Comparison of ENCODE assay signal across 28 cellular contexts in the genomic region with DNA sequence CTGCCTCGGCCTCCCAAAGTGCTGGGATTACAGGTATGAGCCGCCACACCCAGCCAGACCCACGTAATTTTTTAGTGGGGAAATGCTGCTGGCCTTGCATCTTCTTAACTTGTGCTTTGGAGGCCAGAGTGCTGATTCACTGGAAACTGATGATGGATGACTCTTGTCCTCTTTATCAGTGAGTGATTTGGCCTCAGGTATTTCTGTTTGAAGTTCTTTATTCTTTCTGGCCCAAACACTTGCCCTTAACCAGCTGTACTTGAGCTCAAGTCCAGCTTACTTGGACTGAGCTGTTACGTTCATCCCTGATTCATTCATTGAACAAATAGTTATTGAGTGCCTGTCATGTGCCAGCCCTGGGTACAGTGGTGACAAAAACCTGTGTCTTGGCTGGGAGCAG. TPM values are rescaled to one million over a fixed set of nuclear protein-coding genes. Genes with fewer than 3 reads are reported as not detected.
DNase-seq lines count a peak whose midpoint lies in the region; ATAC-seq and TF ChIP-seq lines count a peak whose summit lies in the region.
"Had no signal": no experiment of that assay in that cellular context is flagged by ENCODE, and none has a peak within 500 bp of the region (broad histone marks: within the 10 kb centered on the region; RNA-seq: fewer than 3 reads in every experiment).

No MANE protein-coding gene starts in this region.

- no peak overlapping the region for H3K18ac ChIP-seq in trophoblast cell (ENCODE audit: low read length)

- peaks cover 12% of the 10 kb centered on the region for H3K79me2 ChIP-seq in trophoblast cell (ENCODE audit: control insufficient read depth, insufficient read depth, low read length, poor library complexity)

- H3K9me3 ChIP-seq in trophoblast cell (ENCODE audit: insufficient read depth, low read depth, low read length): no peaks in the 10 kb centered on the region

- H3K27ac ChIP-seq in VCaP: peak overlapping the region; percentile 29; the same call in 1 of the 2 replicates
- H3K27ac ChIP-seq in foreskin keratinocyte: no peak overlapping the region
- no peak overlapping the region for H3K27ac ChIP-seq in trophoblast cell (ENCODE audit: low read depth, low read length)
- H3K27ac ChIP-seq: C4-2B, cardiac muscle cell had no signal

- no peak overlapping the region for H2BK5ac ChIP-seq in trophoblast cell (ENCODE audit: low read depth, low read length, poor library complexity)

- H3K27me3 ChIP-seq in foreskin keratinocyte (no peaks in the 10 kb centered on the region), trophoblast cell (ENCODE audit: insufficient read depth, low read length) (no peaks in the 10 kb centered on the region)
- H3K27me3 ChIP-seq: cardiac muscle cell had no signal

- no peak overlapping the region for H4K8ac ChIP-seq in trophoblast cell (ENCODE audit: low read depth, low read length)

- no peak overlapping the region for H3K27ac Mint-ChIP-seq in natural killer cell treated with Interleukin-12 subunit alpha and Interleukin-12 subunit beta and Interleukin-15 and Interleukin-18, amount 100 ng/mL, for 72 hours
- H3K27ac Mint-ChIP-seq in activated naive CD8-positive, alpha-beta T cell treated with anti-CD3 and anti-CD28 coated beads, Interleukin-2, amount 50 U/mL, for 24 hours: no peak overlapping the region
- H3K27ac Mint-ChIP-seq: activated CD4-positive, alpha-beta memory T cell treated with anti-CD3 and anti-CD28 coated beads, Interleukin-2, amount 10 ng/mL, durations not matched to agents 7 days and 5 days had no signal

- H3K79me1 ChIP-seq in trophoblast cell (ENCODE audit: low read length): peaks cover 10% of the 10 kb centered on the region

- no CpG with 5 or more reads among the region's 4 CpGs for WGBS in trophoblast cell (ENCODE audit: extremely low coverage, insufficient coverage, insufficient read length)

- no peak overlapping the region for H3K4me2 ChIP-seq in trophoblast cell (ENCODE audit: low read length)

- peaks cover 9% of the 10 kb centered on the region for H3K36me3 Mint-ChIP-seq in natural killer cell treated with Interleukin-12 subunit alpha and Interleukin-12 subunit beta and Interleukin-15 and Interleukin-18, amount 100 ng/mL, for 72 hours
- H3K36me3 Mint-ChIP-seq in activated naive CD8-positive, alpha-beta T cell treated with anti-CD3 and anti-CD28 coated beads, Interleukin-2, amount 50 U/mL, for 24 hours (ENCODE audit: low read depth): peaks cover 27% of the 10 kb centered on the region
- H3K36me3 Mint-ChIP-seq: naive B cell had no signal

- H3K4ac ChIP-seq in trophoblast cell (ENCODE audit: low read depth, low read length): no peak overlapping the region

- no peak overlapping the region for H2AFZ ChIP-seq in trophoblast cell (ENCODE audit: insufficient read depth, low read length, poor library complexity)

- H3K4me1 ChIP-seq in foreskin keratinocyte: no peaks in the 10 kb centered on the region
- H3K4me1 ChIP-seq in trophoblast cell (ENCODE audit: control insufficient read depth in 1 of 2, insufficient read depth in 2 of 2, low read length in 2 of 2): peaks cover 6 to 8% of the 10 kb centered on the region in 2 experiments

- no peak overlapping the region for H3K23ac ChIP-seq in trophoblast cell (ENCODE audit: low read length)

- ATAC-seq in foreskin keratinocyte: no peak
- no peak for ATAC-seq in natural killer cell treated with Interleukin-12 subunit alpha and Interleukin-12 subunit beta and Interleukin-15 and Interleukin-18, amount 100 ng/mL, for 72 hours
- ATAC-seq in activated naive CD8-positive, alpha-beta T cell treated with anti-CD3 and anti-CD28 coated beads, Interleukin-2, amount 50 U/mL, for 24 hours: no peak
- ATAC-seq: stimulated activated memory B cell treated with anti-CD40 and anti-IgM and Interleukin-4, amounts not matched to agents 10 μg/mL and 1 μg/mL and 100 μg/mL, for 72 hours had no signal

- no peak overlapping the region for H3K9ac ChIP-seq in trophoblast cell (ENCODE audit: low read length)

- H3K27me3 Mint-ChIP-seq in natural killer cell treated with Interleukin-12 subunit alpha and Interleukin-12 subunit beta and Interleukin-15 and Interleukin-18, amount 100 ng/mL, for 72 hours: no peaks in the 10 kb centered on the region
- peaks cover 2% of the 10 kb centered on the region for H3K27me3 Mint-ChIP-seq in activated naive CD8-positive, alpha-beta T cell treated with anti-CD3 and anti-CD28 coated beads, Interleukin-2, amount 50 U/mL, for 24 hours
- H3K27me3 Mint-ChIP-seq: activated CD4-positive, alpha-beta memory T cell treated with anti-CD3 and anti-CD28 coated beads, Interleukin-2, amount 10 ng/mL, durations not matched to agents 7 days and 5 days; naive B cell; stimulated activated memory B cell treated with anti-CD40 and anti-IgM and Interleukin-4, amounts not matched to agents 10 μg/mL and 1 μg/mL and 100 μg/mL, for 72 hours had no signal

- no peak overlapping the region for H2AK5ac ChIP-seq in trophoblast cell (ENCODE audit: low read length)

- DNase-seq in A172 (ENCODE audit: low spot score) (peak; percentile 36), foreskin keratinocyte (peak; percentile 34 to 76), trophoblast cell (peak; percentile 78 to 92), HCEC 1CT (no peak), UCSD-AML1 (lab: John Stamatoyannopoulos, UW; ENCODE audit: unreplicated experiment) (no peak)
- DNase-seq in natural killer cell treated with Interleukin-12 subunit alpha and Interleukin-12 subunit beta and Interleukin-15 and Interleukin-18, amount 100 ng/mL, for 72 hours (ENCODE audit: low spot score): no peak
- DNase-seq in activated naive CD8-positive, alpha-beta T cell treated with anti-CD3 and anti-CD28 coated beads, Interleukin-2, amount 50 U/mL, for 24 hours: no peak
- DNase-seq: 8988T; activated CD4-positive, alpha-beta memory T cell treated with anti-CD3 and anti-CD28 coated beads, Interleukin-2, amount 10 ng/mL, durations not matched to agents 7 days and 5 days; activated CD8-positive, alpha-beta memory T cell treated with anti-CD3 and anti-CD28 coated beads, Interleukin-2, amount 50 U/mL, for 4 hours; activated naive CD4-positive, alpha-beta T cell treated with Interleukin-2 at 50 U/mL for 16 hours; COR-L47; DMS79; GDM1; KBM-7; MM.1S; naive B cell; NCI-H1930; NCI-H524 treated with DMSO at 0.1 percent for 48 hours; Right ventricle myocardium superior; substantia nigra; T-helper 2 cell had no signal

- no peak overlapping the region for H2BK12ac ChIP-seq in trophoblast cell (ENCODE audit: low read length)

- no peak overlapping the region for H3K4me3 ChIP-seq in trophoblast cell (ENCODE audit: low read depth, low read length)
- H3K4me3 ChIP-seq: cardiac muscle cell had no signal

- no peak overlapping the region for H3K4me3 Mint-ChIP-seq in natural killer cell treated with Interleukin-12 subunit alpha and Interleukin-12 subunit beta and Interleukin-15 and Interleukin-18, amount 100 ng/mL, for 72 hours
- H3K4me3 Mint-ChIP-seq in activated naive CD8-positive, alpha-beta T cell treated with anti-CD3 and anti-CD28 coated beads, Interleukin-2, amount 50 U/mL, for 24 hours: no peak overlapping the region
- H3K4me3 Mint-ChIP-seq: activated CD4-positive, alpha-beta memory T cell treated with anti-CD3 and anti-CD28 coated beads, Interleukin-2, amount 10 ng/mL, durations not matched to agents 7 days and 5 days; activated T-helper 1 cell treated with anti-CD3 and anti-CD28 coated beads, Interleukin-12 subunit alpha, Interleukin-12 subunit beta, Interleukin-2, Interleukin-4 antibody, amounts not matched to agents 30 ng/mL and 10 ng/mL and 1 ng/mL, durations not matched to agents 14 hours and 24 hours and 36 hours; mesothelial cell of epicardium; stimulated activated memory B cell treated with anti-CD40 and anti-IgM and Interleukin-4, amounts not matched to agents 10 μg/mL and 1 μg/mL and 100 μg/mL, for 72 hours had no signal

- peaks cover 38 to 42% of the 10 kb centered on the region in 2 donors for H3K4me1 Mint-ChIP-seq in natural killer cell treated with Interleukin-12 subunit alpha and Interleukin-12 subunit beta and Interleukin-15 and Interleukin-18, amount 100 ng/mL, for 72 hours (ENCODE audit: low read depth in 2 of 2)
- H3K4me1 Mint-ChIP-seq in activated naive CD8-positive, alpha-beta T cell treated with anti-CD3 and anti-CD28 coated beads, Interleukin-2, amount 50 U/mL, for 24 hours: peaks cover 52% of the 10 kb centered on the region

- no peak overlapping the region for H2BK120ac ChIP-seq in trophoblast cell (ENCODE audit: insufficient read depth, low read length, poor library complexity)

- H3K9me3 Mint-ChIP-seq in natural killer cell treated with Interleukin-12 subunit alpha and Interleukin-12 subunit beta and Interleukin-15 and Interleukin-18, amount 100 ng/mL, for 72 hours: no peaks in the 10 kb centered on the region
- no peaks in the 10 kb centered on the region for H3K9me3 Mint-ChIP-seq in activated naive CD8-positive, alpha-beta T cell treated with anti-CD3 and anti-CD28 coated beads, Interleukin-2, amount 50 U/mL, for 24 hours
- H3K9me3 Mint-ChIP-seq: activated CD4-positive, alpha-beta memory T cell treated with anti-CD3 and anti-CD28 coated beads, Interleukin-2, amount 10 ng/mL, durations not matched to agents 7 days and 5 days; activated T-helper 1 cell treated with anti-CD3 and anti-CD28 coated beads, Interleukin-12 subunit alpha, Interleukin-12 subunit beta, Interleukin-2, Interleukin-4 antibody, amounts not matched to agents 30 ng/mL and 10 ng/mL and 1 ng/mL, durations not matched to agents 14 hours and 24 hours and 36 hours; mesothelial cell of epicardium; naive B cell; stimulated activated memory B cell treated with anti-CD40 and anti-IgM and Interleukin-4, amounts not matched to agents 10 μg/mL and 1 μg/mL and 100 μg/mL, for 72 hours had no signal

- no peak overlapping the region for H4K12ac ChIP-seq in trophoblast cell (ENCODE audit: low read depth, low read length)

- peaks cover 2 to 6% of the 10 kb centered on the region in 2 experiments for H3K36me3 ChIP-seq in trophoblast cell (ENCODE audit: control insufficient read depth in 1 of 2, insufficient read depth in 2 of 2, low read length in 2 of 2)
- H3K36me3 ChIP-seq: cardiac muscle cell had no signal

- no peak overlapping the region for H4K91ac ChIP-seq in trophoblast cell (ENCODE audit: low read depth, low read length)

- H3K14ac ChIP-seq in trophoblast cell (ENCODE audit: low read length): no peak overlapping the region

- TF ChIP-seq CTCF in VCaP (conservative IDR thresholded peaks at IDR 0.05) (no peak), foreskin keratinocyte (conservative IDR thresholded peaks at IDR 0.05) (no peak)

RNA-seq across cellular contexts. Expression of a gene that starts 4.2 kb away (rescaled TPM):
- 12.1 and 15.1 TPM in 2 replicates for total RNA-seq in A172 (2014; rRNA removed; shearing (Covaris generic))
- total RNA-seq in foreskin keratinocyte: 16.0 and 18.0 TPM in 2 replicates
- polyA plus RNA-seq in foreskin keratinocyte: 15.4 and 16.5 TPM in 2 replicates
- polyA plus RNA-seq in trophoblast cell (2013): 26.0 and 26.5 TPM in 2 replicates
- 10 to 100 TPM; 30.5 to 45.3 TPM for total RNA-seq in natural killer cell treated with Interleukin-12 subunit alpha and Interleukin-12 subunit beta and Interleukin-15 and Interleukin-18, amount 100 ng/mL, for 72 hours

Comparison
In these comparisons a context has a peak if more than half of its experiments do, and no peak if none do; other contexts are left out.
1. DNase-seq: peak in A172 (single experiment), foreskin keratinocyte (2 of 2) and trophoblast cell (2 of 2); none in HCEC 1CT (single experiment), UCSD-AML1 (single experiment), natural killer cell treated with Interleukin-12 subunit alpha and Interleukin-12 subunit beta and Interleukin-15 and Interleukin-18, amount 100 ng/mL, for 72 hours (single experiment) and activated naive CD8-positive, alpha-beta T cell treated with anti-CD3 and anti-CD28 coated beads, Interleukin-2, amount 50 U/mL, for 24 hours (single experiment).